Comparison of ENCODE assay signal across 27 cellular contexts in genomic region chr13:92316030-92316429, GRCh38.
A peak's percentile ranks its signal among the peaks of the same experiment; 100 is the strongest.
DNase-seq lines count a peak whose midpoint lies in the region; ATAC-seq, FAIRE-seq and TF ChIP-seq lines count a peak whose summit lies in the region.
"Had no signal": no experiment of that assay in that cellular context is flagged by ENCODE, and none has a peak within 500 bp of the region (broad histone marks: within the 10 kb centered on the region; RNA-seq: fewer than 3 reads in every experiment).

No MANE protein-coding gene starts in this region.

- H3K4me1 ChIP-seq in HepG2 (ENCODE audit: insufficient read depth, low read length) (no peaks in the 10 kb centered on the region), right lobe of liver (no peaks in the 10 kb centered on the region), OCI-LY3 (ENCODE audit: low read length) (peaks cover 27% of the 10 kb centered on the region)
- H3K4me1 ChIP-seq: BE2C; BLaER1 treated with 17β-estradiol and CSF1 and Interleukin-3, amounts not matched to agents 10 nM and 100 nM; HAP-1 had no signal

- no peaks in the 10 kb centered on the region for H3K79me2 ChIP-seq in HepG2 (ENCODE audit: insufficient read depth, low read length)
- no peaks in the 10 kb centered on the region for H3K79me2 ChIP-seq in OCI-LY3 (ENCODE audit: low read length)

- TF ChIP-seq RAD21 in HepG2 (CRISPR knock-in tag; IDR thresholded peaks at IDR 0.05), result no peak

- POLR2A ChIA-PET in HepG2 (lab: Yijun Ruan, JAX), result no interaction called here

- CTCF ChIA-PET in HepG2 (lab: Yijun Ruan, JAX; ENCODE audit: low intra/inter-chr PET ratio, low total read pairs), result no interaction called here

- no peak overlapping the region for H3K4me3 ChIP-seq in HepG2 (replicated peaks in 1 of 3; ENCODE audit: insufficient read depth in 1 of 3, low read depth in 2 of 3, low read length in 3 of 3)
- no peak overlapping the region for H3K4me3 ChIP-seq in right lobe of liver
- H3K4me3 ChIP-seq in OCI-LY3 (ENCODE audit: low read length), result no peak overlapping the region
- H3K4me3 ChIP-seq in brain microvascular endothelial cell (ENCODE audit: low read depth, low read length), result no peak overlapping the region
- H3K4me3 ChIP-seq: BLaER1 treated with 17β-estradiol and CSF1 and Interleukin-3, amounts not matched to agents 10 nM and 100 nM; HAP-1 had no signal

- H3K9me3 ChIP-seq in HepG2 (ENCODE audit: low read length) (no peaks in the 10 kb centered on the region), right lobe of liver (no peaks in the 10 kb centered on the region), OCI-LY3 (ENCODE audit: insufficient read depth, low read length) (peaks cover 12% of the 10 kb centered on the region; the same call in 1 of the 2 replicates)
- H3K9me3 ChIP-seq: BE2C, HAP-1 had no signal

- WGBS in HepG2 (ENCODE audit: low lambda C conversion rate), result 23% methylated on average over 2 of the region's 2 CpGs
- WGBS in right lobe of liver (ENCODE audit: insufficient coverage, low coverage, low lambda C conversion rate, missing lambda C conversion rate), result 63% methylated on average over 2 of the region's 2 CpGs

- DNase-seq in HepG2 (ENCODE audit: low spot score) (no peak), right lobe of liver (no peak), brain microvascular endothelial cell (no peak), Right ventricle myocardium superior (no peak), UCSD-AML1 (lab: John Stamatoyannopoulos, UW; ENCODE audit: unreplicated experiment) (no peak)
- DNase-seq: ACHN; AML-193; BE2C; Calu3; CD4-positive, alpha-beta T cell; COR-L47; DMS53; DMS79 treated with DMSO at 0.1 percent for 48 hours; GF-D8; GOT3; HFFc6 had no signal

- H3K9ac ChIP-seq in HepG2 (ENCODE audit: insufficient read depth, low read depth, low read length) (no peak overlapping the region), OCI-LY3 (ENCODE audit: low read length) (no peak overlapping the region)
- H3K9ac ChIP-seq: BLaER1 treated with 17β-estradiol and CSF1 and Interleukin-3, amounts not matched to agents 10 nM and 100 nM had no signal

- intact Hi-C loops in HepG2 (cut with micrococcal nuclease; ENCODE audit: unreplicated experiment), result no loop called here
- intact Hi-C loops in right lobe of liver (cut with DNase I), result no loop called here
- intact Hi-C loops in Right ventricle myocardium superior (cut with DNase I), result no loop called here

- TF ChIP-seq CTCF in HepG2 (CRISPR knock-in tag; IDR thresholded peaks at IDR 0.05), result no peak
- no peak for TF ChIP-seq CTCF in right lobe of liver (IDR thresholded peaks at IDR 0.05)
- no peak for TF ChIP-seq CTCF in OCI-LY3 (IDR thresholded peaks at IDR 0.05; ENCODE audit: low read depth, low read length)
- no peak for TF ChIP-seq CTCF in brain microvascular endothelial cell (IDR thresholded peaks at IDR 0.05; ENCODE audit: low read depth, low read length, missing control alignments)

- TF ChIP-seq POLR2A in HepG2 (IDR thresholded peaks at IDR 0.05; ENCODE audit: insufficient read depth in 1 of 2, low read depth in 2 of 2, low read length in 2 of 2), result no peak
- no peak for TF ChIP-seq POLR2A in right lobe of liver (IDR thresholded peaks at IDR 0.05)

- in situ Hi-C loops in HepG2 (cut with HindIII; ENCODE audit: extremely low pct_ligation_motif_present, low pct_unique_long_range_greater_than_20kb), result no loop called here
- in situ Hi-C loops in brain microvascular endothelial cell (cut with HindIII; ENCODE audit: low pct_ligation_motif_present, low sequenced_read_pairs), result no loop called here

- H2AFZ ChIP-seq in HepG2 (ENCODE audit: low read length) (no peak overlapping the region), OCI-LY3 (ENCODE audit: low read depth, low read length) (no peak overlapping the region)

- H3K4me2 ChIP-seq in HepG2 (ENCODE audit: low read depth, low read length) (no peak overlapping the region), OCI-LY3 (ENCODE audit: low read length) (peak overlapping the region; percentile 34; the same call in 1 of the 2 replicates)
- H3K4me2 ChIP-seq: BLaER1 treated with 17β-estradiol and CSF1 and Interleukin-3, amounts not matched to agents 10 nM and 100 nM had no signal

- no peak for ATAC-seq in HepG2
- no peak for ATAC-seq in right lobe of liver
- ATAC-seq in HG02610 (IDR thresholded peaks at IDR 0.05; ENCODE audit: unreplicated experiment), result no peak
- ATAC-seq in Right ventricle myocardium superior (ENCODE audit: poor library complexity), result no peak
- ATAC-seq in GM21423 (IDR thresholded peaks at IDR 0.05; ENCODE audit: unreplicated experiment), result no peak

- no peaks in the 10 kb centered on the region for H3K36me3 ChIP-seq in HepG2 (replicated peaks in 1 of 2; ENCODE audit: control insufficient read depth in 1 of 2, insufficient read depth in 2 of 2, low read length in 2 of 2)
- H3K36me3 ChIP-seq in right lobe of liver, result no peaks in the 10 kb centered on the region
- peaks cover 7% of the 10 kb centered on the region for H3K36me3 ChIP-seq in OCI-LY3 (replicated peaks; ENCODE audit: low read depth, low read length)
- H3K36me3 ChIP-seq in brain microvascular endothelial cell (replicated peaks), result no peaks in the 10 kb centered on the region
- H3K36me3 ChIP-seq: BE2C; BLaER1 treated with 17β-estradiol and CSF1 and Interleukin-3, amounts not matched to agents 10 nM and 100 nM; HAP-1 had no signal

- H3K27me3 ChIP-seq in HepG2 (ENCODE audit: control insufficient read depth in 1 of 2, insufficient read depth in 2 of 2, low read length in 2 of 2), result no peaks in the 10 kb centered on the region
- no peaks in the 10 kb centered on the region for H3K27me3 ChIP-seq in right lobe of liver
- no peaks in the 10 kb centered on the region for H3K27me3 ChIP-seq in OCI-LY3 (ENCODE audit: low read depth, low read length)
- H3K27me3 ChIP-seq in brain microvascular endothelial cell (replicated peaks), result no peaks in the 10 kb centered on the region
- H3K27me3 ChIP-seq: BE2C; BLaER1 treated with 17β-estradiol and CSF1 and Interleukin-3, amounts not matched to agents 10 nM and 100 nM had no signal

- H4K20me1 ChIP-seq in HepG2 (ENCODE audit: insufficient read depth, low read length), result no peaks in the 10 kb centered on the region
- no peaks in the 10 kb centered on the region for H4K20me1 ChIP-seq in OCI-LY3 (ENCODE audit: insufficient read depth, low read length)
- H4K20me1 ChIP-seq: BLaER1 treated with 17β-estradiol and CSF1 and Interleukin-3, amounts not matched to agents 10 nM and 100 nM had no signal

- no TSS peak for BruUV-seq in HepG2 (replicated peaks; lab: Mats Ljungman, UMichigan)

- no peak for FAIRE-seq in HepG2 (lab: Jason Lieb, UNC)
- FAIRE-seq: A204.1, GM12891, GM18507, GM19239, H54 had no signal

- no peak for TF ChIP-seq EP300 in HepG2 (IDR thresholded peaks at IDR 0.05; ENCODE audit: low read depth in 2 of 2, low read length in 2 of 2)
- TF ChIP-seq EP300 in HepG2 (CRISPR knock-in tag; IDR thresholded peaks at IDR 0.05; ENCODE audit: borderline replicate concordance), result no peak

- no peak overlapping the region for H3K27ac ChIP-seq in HepG2 (ENCODE audit: extremely low read length, insufficient read depth, low read length)
- H3K27ac ChIP-seq in right lobe of liver, result no peak overlapping the region
- H3K27ac ChIP-seq in OCI-LY3 (ENCODE audit: low read length), result no peak overlapping the region
- peak overlapping the region; percentile 83 for H3K27ac ChIP-seq in brain microvascular endothelial cell
- H3K27ac ChIP-seq: 22Rv1; BLaER1 treated with 17β-estradiol and CSF1 and Interleukin-3, amounts not matched to agents 10 nM and 100 nM had no signal

TF ChIP-seq in HepG2, 621 proteins besides CTCF, POLR2A, EP300 and RAD21 (continues in another document):
- TF ChIP-seq YEATS4 (CRISPR knock-in tag; IDR thresholded peaks at IDR 0.05; ENCODE audit: borderline replicate concordance) (no peak), ZNF275 (CRISPR knock-in tag; IDR thresholded peaks at IDR 0.05; ENCODE audit: borderline replicate concordance) (no peak)
